Comparison of ENCODE assay signal across 28 cellular contexts in the genomic region with DNA sequence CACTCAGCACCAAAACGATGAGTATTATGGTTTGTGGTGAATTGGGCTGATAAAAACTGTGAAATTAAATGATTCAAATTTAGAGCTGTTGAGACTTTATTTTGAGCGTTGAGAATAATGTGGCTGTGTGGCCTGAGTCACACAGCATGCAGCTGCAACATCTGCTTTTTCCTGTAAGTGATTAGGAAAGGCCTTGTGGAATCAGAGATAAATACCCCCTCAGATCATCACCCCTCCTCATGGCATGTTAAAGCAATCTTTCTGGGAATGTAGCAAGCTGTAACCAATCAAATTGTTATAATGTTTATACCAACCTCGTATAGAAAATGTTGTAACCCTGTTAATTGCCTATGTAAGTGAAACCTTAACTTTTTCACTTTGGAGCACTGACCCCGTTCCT.
A peak's percentile ranks its signal among the peaks of the same experiment; 100 is the strongest.
DNase-seq lines count a peak whose midpoint lies in the region; ATAC-seq, FAIRE-seq and TF ChIP-seq lines count a peak whose summit lies in the region.
"Had no signal": no experiment of that assay in that cellular context is flagged by ENCODE, and none has a peak within 500 bp of the region (broad histone marks: within the 10 kb centered on the region; RNA-seq: fewer than 3 reads in every experiment).

No MANE protein-coding gene starts in this region.

- TF ChIP-seq RAD21 in IMR-90 (IDR thresholded peaks at IDR 0.05; ENCODE audit: low read length) (no peak), H1 (IDR thresholded peaks at IDR 0.05 in 1 of 2, conservative IDR thresholded peaks at IDR 0.05 in 1 of 2; ENCODE audit: low read depth in 2 of 2, low read length in 2 of 2) (no peak)

- H3K4me3 ChIP-seq in AG10803 (ENCODE audit: low read length) (no peak overlapping the region), IMR-90 (ENCODE audit: insufficient read depth, low read depth, low read length) (no peak overlapping the region), H1 (ENCODE audit: extremely low read depth in 1 of 4, insufficient read depth in 2 of 4, low read depth in 3 of 4, low read length in 4 of 4) (no peak overlapping the region), testis (no peak overlapping the region)
- H3K4me3 ChIP-seq: coronary artery, heart right ventricle, SJSA1, thoracic aorta, uterus had no signal

- no peak overlapping the region for H3K4ac ChIP-seq in IMR-90 (ENCODE audit: low read depth, low read length)
- no peak overlapping the region for H3K4ac ChIP-seq in H1 (replicated peaks; ENCODE audit: insufficient read length, low read depth, low read length)

- no peak overlapping the region for H2BK120ac ChIP-seq in IMR-90 (ENCODE audit: low read depth, low read length)
- H2BK120ac ChIP-seq in H1 (replicated peaks; ENCODE audit: low read depth, low read length), result no peak overlapping the region

- no peaks in the 10 kb centered on the region for H4K20me1 ChIP-seq in IMR-90 (ENCODE audit: insufficient read depth, low read length)
- H4K20me1 ChIP-seq in H1 (replicated peaks in 1 of 2; ENCODE audit: control insufficient read depth in 1 of 2, insufficient read depth in 2 of 2, low read length in 2 of 2), result no peaks in the 10 kb centered on the region

- no peaks in the 10 kb centered on the region for H3K9me1 ChIP-seq in IMR-90 (ENCODE audit: insufficient read depth, low read length)

- H3K36me3 Mint-ChIP-seq in activated CD8-positive, alpha-beta T cell treated with anti-CD3 and anti-CD28 coated beads, Interleukin-2, amount 10 ng/mL, durations not matched to agents 7 days and 5 days (ENCODE audit: low read depth), result no peaks in the 10 kb centered on the region
- H3K36me3 Mint-ChIP-seq: CD4-positive, CD25-positive, alpha-beta regulatory T cell; T-cell had no signal

- H3K23ac ChIP-seq in IMR-90 (ENCODE audit: low read depth, low read length) (no peak overlapping the region), H1 (ENCODE audit: insufficient read length) (no peak overlapping the region)

- peaks cover 2% of the 10 kb centered on the region for H3K27me3 Mint-ChIP-seq in activated CD8-positive, alpha-beta T cell treated with anti-CD3 and anti-CD28 coated beads, Interleukin-2, amount 10 ng/mL, durations not matched to agents 7 days and 5 days (ENCODE audit: low read depth)

- H3K9ac ChIP-seq in IMR-90 (ENCODE audit: low read depth, low read length) (no peak overlapping the region), H1 (replicated peaks in 1 of 4; ENCODE audit: extremely low read depth in 1 of 4, low read depth in 3 of 4, low read length in 3 of 4) (no peak overlapping the region)

- H2BK15ac ChIP-seq in IMR-90 (ENCODE audit: low read depth, low read length), result no peak overlapping the region
- no peak overlapping the region for H2BK15ac ChIP-seq in H1 (ENCODE audit: low read length)

- DNase-seq in AG10803 (ENCODE audit: low read depth) (peak; percentile 79), IMR-90 (peak; percentile 69), H1 (ENCODE audit: low read depth in 1 of 2, low spot score in 2 of 2) (no peak), iris pigment epithelial cell (ENCODE audit: low read depth) (peak; percentile 18), testis (no peak)
- DNase-seq in NK-92 treated with Interleukin-12 subunit alpha and Interleukin-12 subunit beta, amount 100 ng/mL, for 24 hours (lab: John Stamatoyannopoulos, UW), result no peak
- DNase-seq in activated CD8-positive, alpha-beta T cell treated with anti-CD3 and anti-CD28 coated beads, Interleukin-2, amount 10 ng/mL, durations not matched to agents 7 days and 5 days, result no peak
- DNase-seq: activated CD4-positive, alpha-beta T cell treated with anti-CD3 and anti-CD28 coated beads for 36 hours; activated naive CD4-positive, alpha-beta T cell treated with Interleukin-2 at 50 U/mL for 16 hours; activated T-cell treated with anti-CD3 and anti-CD28 coated beads, Interleukin-2, amount 50 U/mL, for 48 hours; amygdala; CD4-positive, CD25-positive, alpha-beta regulatory T cell; foreskin keratinocyte; heart right ventricle; NCI-H187; NCI-H524 treated with DMSO at 0.1 percent for 48 hours; nucleus accumbens; stimulated activated CD4-positive, alpha-beta T cell treated with anti-CD3 and anti-CD28 coated beads, Interleukin-4, amount 100 ng/mL, for 24 hours; stimulated activated naive CD4-positive, alpha-beta T cell; T-cell; uterus had no signal

- H2BK20ac ChIP-seq in IMR-90 (ENCODE audit: low read depth, low read length) (no peak overlapping the region), H1 (ENCODE audit: low read length) (no peak overlapping the region)

- H3K79me1 ChIP-seq in IMR-90 (ENCODE audit: low read depth in 1 of 2, low read length in 2 of 2) (no peaks in the 10 kb centered on the region), H1 (ENCODE audit: low read depth, low read length) (no peaks in the 10 kb centered on the region)

- H4K8ac ChIP-seq in IMR-90 (ENCODE audit: low read depth in 2 of 2, low read length in 2 of 2) (no peak overlapping the region), H1 (ENCODE audit: extremely low read depth, insufficient read depth, low read length) (no peak overlapping the region)

- dilution Hi-C loops in IMR-90 (cut with HindIII; ENCODE audit: low sequenced_read_pairs, unreplicated experiment), result no loop called here

- H3K4me1 ChIP-seq in IMR-90 (ENCODE audit: control insufficient read depth, insufficient read depth, low read length), result 0 out of 2 replicates have a peak, but pooled peaks cover 2% of the 10 kb centered on the region
- no peaks in the 10 kb centered on the region for H3K4me1 ChIP-seq in H1 (replicated peaks in 1 of 4; ENCODE audit: control insufficient read depth in 3 of 4, insufficient read depth in 4 of 4, low read length in 3 of 4)
- H3K4me1 ChIP-seq in testis, result no peaks in the 10 kb centered on the region
- H3K4me1 ChIP-seq: foreskin keratinocyte, heart right ventricle, SJSA1, uterus had no signal

- H3K36me3 ChIP-seq in IMR-90 (ENCODE audit: control insufficient read depth, insufficient read depth, low read length) (no peaks in the 10 kb centered on the region), H1 (ENCODE audit: control insufficient read depth in 2 of 4, insufficient read depth in 4 of 4, low read length in 3 of 4) (no peaks in the 10 kb centered on the region; a peak in 1 of 8 replicates), testis (ENCODE audit: low read depth, missing control alignments) (no peaks in the 10 kb centered on the region)
- H3K36me3 ChIP-seq: heart right ventricle, SJSA1, thoracic aorta, uterus had no signal

- H3K4me2 ChIP-seq in IMR-90 (ENCODE audit: low read depth, low read length) (no peak overlapping the region), H1 (ENCODE audit: insufficient read depth in 1 of 2, low read depth in 2 of 2, low read length in 2 of 2) (no peak overlapping the region)

- no peak overlapping the region for H2AK9ac ChIP-seq in IMR-90 (replicated peaks; ENCODE audit: low read depth, low read length, poor library complexity)

- H3K27me3 ChIP-seq in IMR-90 (ENCODE audit: control insufficient read depth, insufficient read depth, low read length) (no peaks in the 10 kb centered on the region; the same call in 1 of the 2 replicates), H1 (replicated peaks in 1 of 4; ENCODE audit: control insufficient read depth in 3 of 4, extremely low read depth in 1 of 4, insufficient read depth in 3 of 4, low read length in 3 of 4) (no peaks in the 10 kb centered on the region), testis (no peaks in the 10 kb centered on the region)
- H3K27me3 ChIP-seq: foreskin keratinocyte, SJSA1 had no signal

- H3K27ac ChIP-seq in IMR-90 (ENCODE audit: insufficient read depth, low read length), result peak overlapping the region; percentile 78; the same call in 1 of the 2 replicates
- no peak overlapping the region for H3K27ac ChIP-seq in H1 (ENCODE audit: low read depth, low read length)
- H3K27ac ChIP-seq in testis, result no peak overlapping the region
- H3K27ac ChIP-seq: coronary artery, foreskin keratinocyte, heart right ventricle, SJSA1, thoracic aorta, uterus had no signal

- TF ChIP-seq EP300 in H1 (IDR thresholded peaks at IDR 0.05; ENCODE audit: borderline replicate concordance in 1 of 2, low read depth in 2 of 2, low read length in 2 of 2), result no peak

- POLR2A ChIA-PET in IMR-90 (lab: Charles Lee; ENCODE audit: unreplicated experiment), result interaction anchor here (0.6 to 0.9 kb wide), 2 partner anchors 9 to 19 kb away, joined by 3 read pairs; no protein-coding TSS in a partner anchor
- POLR2A ChIA-PET in H1 (lab: Charles Lee; ENCODE audit: partially characterized antibody), result interaction anchor here (0.8 kb wide), 1 partner anchor 9 kb away, joined by 3 read pairs; no protein-coding TSS in a partner anchor
- POLR2A ChIA-PET in activated CD8-positive, alpha-beta T cell treated with anti-CD3 and anti-CD28 coated beads, Interleukin-2, amount 10 ng/mL, durations not matched to agents 7 days and 5 days (lab: Charles Lee), result no interaction called here

- peak; percentile 24 for FAIRE-seq in H1 (lab: Jason Lieb, UNC)
- FAIRE-seq: bronchial epithelial cell, D721Med, RCC 7860 had no signal

- H2AFZ ChIP-seq in IMR-90 (replicated peaks; ENCODE audit: low read length, poor library complexity) (no peak overlapping the region), H1 (ENCODE audit: low read length) (no peak overlapping the region)

- intact Hi-C loops in IMR-90 (cut with micrococcal nuclease) (no loop called here), testis (cut with DNase I; ENCODE audit: low total_unique reads) (no loop called here)

- H3K79me2 ChIP-seq in H1 (ENCODE audit: control insufficient read depth in 1 of 2, insufficient read depth in 2 of 2, low read length in 2 of 2), result no peaks in the 10 kb centered on the region

- no peaks in the 10 kb centered on the region for H3K9me3 ChIP-seq in IMR-90 (ENCODE audit: control insufficient read depth, insufficient read depth, low read length)
- H3K9me3 ChIP-seq in H1 (ENCODE audit: insufficient read depth in 2 of 2, low read depth in 1 of 2, low read length in 1 of 2), result 0 out of 4 replicates have a peak, but pooled peaks cover 0 to 4% of the 10 kb centered on the region in 2 experiments
- H3K9me3 ChIP-seq in testis, result no peaks in the 10 kb centered on the region
- H3K9me3 ChIP-seq: SJSA1, thoracic aorta, uterus had no signal

- BruUV-seq in IMR-90 (replicated peaks; lab: Mats Ljungman, UMichigan), result no TSS peak

- H3K14ac ChIP-seq in IMR-90 (replicated peaks; ENCODE audit: low read depth, low read length), result no peak overlapping the region
- no peak overlapping the region for H3K14ac ChIP-seq in H1 (ENCODE audit: insufficient read length)

- H3K9me3 Mint-ChIP-seq in activated CD8-positive, alpha-beta T cell treated with anti-CD3 and anti-CD28 coated beads, Interleukin-2, amount 10 ng/mL, durations not matched to agents 7 days and 5 days (ENCODE audit: insufficient read depth), result no peaks in the 10 kb centered on the region

- in situ Hi-C loops in IMR-90 (cut with MboI; ENCODE audit: low sequenced_read_pairs), result no loop called here

- H3K23me2 ChIP-seq in H1 (ENCODE audit: low read depth, low read length), result no peaks in the 10 kb centered on the region

- no peak overlapping the region for H4K5ac ChIP-seq in IMR-90 (ENCODE audit: low read depth, low read length)
- H4K5ac ChIP-seq in H1 (ENCODE audit: insufficient read length, low read depth, low read length), result no peak overlapping the region

- H3K18ac ChIP-seq in IMR-90 (ENCODE audit: low read depth, low read length) (no peak overlapping the region; the same call in 1 of the 2 replicates), H1 (ENCODE audit: extremely low read depth, low read length) (no peak overlapping the region)

- CTCF ChIA-PET in IMR-90 (lab: Yijun Ruan, JAX), result interaction anchor here (1.7 kb wide), 1 partner anchor 9 kb away, joined by 4 read pairs; no protein-coding TSS in a partner anchor
- CTCF ChIA-PET in H1 (lab: Charles Lee; ENCODE audit: partially characterized antibody), result interaction anchor here (0.8 to 0.9 kb wide), 2 partner anchors 10 to 633 kb away, joined by 3 to 4 read pairs; no protein-coding TSS in a partner anchor
- CTCF ChIA-PET in activated CD8-positive, alpha-beta T cell treated with anti-CD3 and anti-CD28 coated beads, Interleukin-2, amount 10 ng/mL, durations not matched to agents 7 days and 5 days (lab: Charles Lee), result no interaction called here

- no peak overlapping the region for H3K4me3 Mint-ChIP-seq in activated CD8-positive, alpha-beta T cell treated with anti-CD3 and anti-CD28 coated beads, Interleukin-2, amount 10 ng/mL, durations not matched to agents 7 days and 5 days
- H3K4me3 Mint-ChIP-seq: activated CD4-positive, alpha-beta T cell treated with anti-CD3 and anti-CD28 coated beads for 36 hours; CD4-positive, CD25-positive, alpha-beta regulatory T cell; T-cell had no signal

- ATAC-seq in IMR-90 (ENCODE audit: low read depth) (peak; percentile 78), HG02763 (IDR thresholded peaks at IDR 0.05; ENCODE audit: unreplicated experiment) (no peak)
- ATAC-seq in activated CD8-positive, alpha-beta T cell treated with anti-CD3 and anti-CD28 coated beads, Interleukin-2, amount 10 ng/mL, durations not matched to agents 7 days and 5 days, result no peak
- ATAC-seq: activated CD4-positive, alpha-beta T cell treated with anti-CD3 and anti-CD28 coated beads for 36 hours; foreskin keratinocyte; heart right ventricle; T-cell had no signal

- TF ChIP-seq CTCF in AG10803 (conservative IDR thresholded peaks at IDR 0.05; ENCODE audit: low read length) (no peak), IMR-90 (conservative IDR thresholded peaks at IDR 0.05; ENCODE audit: low read depth, low read length) (no peak), H1 (IDR thresholded peaks at IDR 0.05; ENCODE audit: control extremely low read depth in 1 of 3, insufficient read depth in 1 of 3, low read depth in 1 of 3, low read length in 3 of 3) (no peak), testis (IDR thresholded peaks at IDR 0.05) (no peak)

- no peaks in the 10 kb centered on the region for H3K4me1 Mint-ChIP-seq in activated CD8-positive, alpha-beta T cell treated with anti-CD3 and anti-CD28 coated beads, Interleukin-2, amount 10 ng/mL, durations not matched to agents 7 days and 5 days (ENCODE audit: low read depth)
- H3K4me1 Mint-ChIP-seq: activated CD4-positive, alpha-beta T cell treated with anti-CD3 and anti-CD28 coated beads for 36 hours; CD4-positive, CD25-positive, alpha-beta regulatory T cell had no signal

- no peak overlapping the region for H2BK12ac ChIP-seq in H1 (ENCODE audit: low read depth, low read length)

- H3K27ac Mint-ChIP-seq in activated CD8-positive, alpha-beta T cell treated with anti-CD3 and anti-CD28 coated beads, Interleukin-2, amount 10 ng/mL, durations not matched to agents 7 days and 5 days, result no peak overlapping the region
- H3K27ac Mint-ChIP-seq: activated CD4-positive, alpha-beta T cell treated with anti-CD3 and anti-CD28 coated beads for 36 hours; CD4-positive, CD25-positive, alpha-beta regulatory T cell; T-cell had no signal

- no CpG with 5 or more reads among the region's 4 CpGs for WGBS in IMR-90 (ENCODE audit: extremely low coverage in 2 of 2, insufficient read length in 1 of 2), 2 experiments
- 80% methylated on average over 4 of the region's 4 CpGs; no CpG with 5 or more reads in 1 of the 2 experiments for WGBS in H1 (ENCODE audit: extremely low coverage in 1 of 2, insufficient coverage in 1 of 2, insufficient read length in 1 of 2, insufficient replicate concordance in 2 of 2, low coverage in 1 of 2, low lambda C conversion rate in 2 of 2, missing lambda C conversion rate in 1 of 2), 2 experiments
- WGBS in testis, 2 donors, result 23 to 32% methylated on average over 4 of the region's 4 CpGs

- H4K91ac ChIP-seq in IMR-90 (ENCODE audit: insufficient read depth, low read depth, low read length), result no peak overlapping the region
- H4K91ac ChIP-seq in H1 (replicated peaks; ENCODE audit: insufficient read length, low read length), result no peak overlapping the region

- no peak for TF ChIP-seq POLR2A in IMR-90 (IDR thresholded peaks at IDR 0.05; ENCODE audit: low read depth, low read length)
- no peak for TF ChIP-seq POLR2A in H1 (IDR thresholded peaks at IDR 0.05; ENCODE audit: control extremely low read depth in 1 of 2, low read depth in 2 of 2, low read length in 2 of 2)
- no peak for TF ChIP-seq POLR2A in testis (IDR thresholded peaks at IDR 0.05)

- H2AK5ac ChIP-seq in IMR-90 (ENCODE audit: low read depth, low read length) (no peak overlapping the region), H1 (ENCODE audit: low read depth, low read length) (no peak overlapping the region)

- no peak overlapping the region for H3K56ac ChIP-seq in IMR-90 (ENCODE audit: extremely low read depth, insufficient read depth, low read length)
- no peak overlapping the region for H3K56ac ChIP-seq in H1 (replicated peaks; ENCODE audit: insufficient read length, low read depth, low read length)

- no peak overlapping the region for H2BK5ac ChIP-seq in IMR-90 (ENCODE audit: low read depth, low read length, poor library complexity, severe bottlenecking)
- H2BK5ac ChIP-seq in H1 (ENCODE audit: low read depth, low read length), result no peak overlapping the region

Comparison
In these comparisons a context has a peak if more than half of its experiments do, and no peak if none do; other contexts are left out.
1. DNase-seq: peak in AG10803 (single experiment), IMR-90 (single experiment) and iris pigment epithelial cell (single experiment); none in H1 (0 of 2), NK-92 treated with Interleukin-12 subunit alpha and Interleukin-12 subunit beta, amount 100 ng/mL, for 24 hours (single experiment), activated CD8-positive, alpha-beta T cell treated with anti-CD3 and anti-CD28 coated beads, Interleukin-2, amount 10 ng/mL, durations not matched to agents 7 days and 5 days (single experiment) and testis (single experiment).